ENCODE assay signal across 2 cellular contexts in genomic region chr1:173243300-173243699, GRCh38.
TF ChIP-seq lines count a peak whose summit lies in the region.

No MANE protein-coding gene starts in this region.

TF ChIP-seq in HEK293, 187 proteins besides CTCF, POLR2A, EP300 and RAD21:
- TF ChIP-seq SETDB1 (IDR thresholded peaks at IDR 0.05; ENCODE audit: insufficient read length, low read length) (peak; percentile 52), ZNF610 (tag by site-specific recombination; IDR thresholded peaks at IDR 0.05; ENCODE audit: borderline replicate concordance) (no peak)

TF ChIP-seq in K562, 482 proteins besides CTCF, POLR2A, EP300 and RAD21:
- TF ChIP-seq, protein P1, sequence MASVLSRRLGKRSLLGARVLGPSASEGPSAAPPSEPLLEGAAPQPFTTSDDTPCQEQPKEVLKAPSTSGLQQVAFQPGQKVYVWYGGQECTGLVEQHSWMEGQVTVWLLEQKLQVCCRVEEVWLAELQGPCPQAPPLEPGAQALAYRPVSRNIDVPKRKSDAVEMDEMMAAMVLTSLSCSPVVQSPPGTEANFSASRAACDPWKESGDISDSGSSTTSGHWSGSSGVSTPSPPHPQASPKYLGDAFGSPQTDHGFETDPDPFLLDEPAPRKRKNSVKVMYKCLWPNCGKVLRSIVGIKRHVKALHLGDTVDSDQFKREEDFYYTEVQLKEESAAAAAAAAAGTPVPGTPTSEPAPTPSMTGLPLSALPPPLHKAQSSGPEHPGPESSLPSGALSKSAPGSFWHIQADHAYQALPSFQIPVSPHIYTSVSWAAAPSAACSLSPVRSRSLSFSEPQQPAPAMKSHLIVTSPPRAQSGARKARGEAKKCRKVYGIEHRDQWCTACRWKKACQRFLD (CRISPR knock-in tag; IDR thresholded peaks at IDR 0.05): no peak
- TF ChIP-seq ZZZ3 (IDR thresholded peaks at IDR 0.05): no peak
- no peak for TF ChIP-seq MYBL2 (IDR thresholded peaks at IDR 0.05; ENCODE audit: low read depth)
- TF ChIP-seq MYBL2 (CRISPR knock-in tag; IDR thresholded peaks at IDR 0.05; ENCODE audit: borderline replicate concordance): no peak
- TF ChIP-seq TRIM28 (IDR thresholded peaks at IDR 0.05): peak; percentile 28; the same call in 1 of the 2 replicates
- no peak for TF ChIP-seq MAX (CRISPR knock-in tag; IDR thresholded peaks at IDR 0.05)
- TF ChIP-seq, protein P2, sequence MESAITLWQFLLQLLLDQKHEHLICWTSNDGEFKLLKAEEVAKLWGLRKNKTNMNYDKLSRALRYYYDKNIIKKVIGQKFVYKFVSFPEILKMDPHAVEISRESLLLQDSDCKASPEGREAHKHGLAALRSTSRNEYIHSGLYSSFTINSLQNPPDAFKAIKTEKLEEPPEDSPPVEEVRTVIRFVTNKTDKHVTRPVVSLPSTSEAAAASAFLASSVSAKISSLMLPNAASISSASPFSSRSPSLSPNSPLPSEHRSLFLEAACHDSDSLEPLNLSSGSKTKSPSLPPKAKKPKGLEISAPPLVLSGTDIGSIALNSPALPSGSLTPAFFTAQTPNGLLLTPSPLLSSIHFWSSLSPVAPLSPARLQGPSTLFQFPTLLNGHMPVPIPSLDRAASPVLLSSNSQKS (CRISPR knock-in tag; IDR thresholded peaks at IDR 0.05): no peak
- no peak for TF ChIP-seq BRCA1 (IDR thresholded peaks at IDR 0.05)
- TF ChIP-seq BRCA1 (CRISPR knock-in tag; IDR thresholded peaks at IDR 0.05): no peak
- TF ChIP-seq TEAD4 (IDR thresholded peaks at IDR 0.05; ENCODE audit: low read length): no peak
- TF ChIP-seq TEAD4 (CRISPR knock-in tag; IDR thresholded peaks at IDR 0.05; ENCODE audit: borderline replicate concordance): no peak
- TF ChIP-seq ZNF197 (CRISPR knock-in tag; IDR thresholded peaks at IDR 0.05; ENCODE audit: low read depth): no peak
- no peak for TF ChIP-seq ZNF707 (CRISPR knock-in tag; conservative IDR thresholded peaks at IDR 0.05)
- no peak for TF ChIP-seq EZH2 (IDR thresholded peaks at IDR 0.05; ENCODE audit: borderline replicate concordance, low read depth, low read length)
- no peak for TF ChIP-seq ZNF165 (CRISPR knock-in tag; IDR thresholded peaks at IDR 0.05; ENCODE audit: borderline replicate concordance)
- TF ChIP-seq CBX5 (IDR thresholded peaks at IDR 0.05; ENCODE audit: borderline replicate concordance, low read depth): peak; percentile 73; the same call in 1 of the 2 replicates
TF ChIP-seq in K562: peak in this region for 2.
